Comparison of ENCODE assay signal across 17 cellular contexts in genomic region chr19:44776402-44777096, GRCh38. TPM values are rescaled to one million over a fixed set of nuclear protein-coding genes. Genes with fewer than 3 reads are reported as not detected.
A peak's percentile ranks its signal among the peaks of the same experiment; 100 is the strongest.
DNase-seq lines count a peak whose midpoint lies in the region; ATAC-seq and TF ChIP-seq lines count a peak whose summit lies in the region.
"Had no signal": no experiment of that assay in that cellular context is flagged by ENCODE, and none has a peak within 500 bp of the region (broad histone marks: within the 10 kb centered on the region; RNA-seq: fewer than 3 reads in every experiment).

No MANE protein-coding gene starts in this region.

- H3K36me3 ChIP-seq in duodenal mucosa (ENCODE audit: control insufficient read depth in 1 of 2, insufficient read depth in 2 of 2, low read length in 2 of 2) (peaks cover 0 to 6% of the 10 kb centered on the region in 2 donors), lower lobe of right lung (no peaks in the 10 kb centered on the region)
- H3K36me3 ChIP-seq: gastrocnemius medialis, ovary had no signal

- ATAC-seq in lower lobe of right lung: peak; percentile 39 to 70
- no peak for ATAC-seq in HG03521 (IDR thresholded peaks at IDR 0.05; ENCODE audit: unreplicated experiment)
- ATAC-seq: gastrocnemius medialis had no signal

- H3K9me3 ChIP-seq in duodenal mucosa (ENCODE audit: control insufficient read depth in 1 of 2, low read length in 2 of 2) (no peaks in the 10 kb centered on the region), lower lobe of right lung (no peaks in the 10 kb centered on the region)
- H3K9me3 ChIP-seq: gastrocnemius medialis, ovary had no signal

- peak overlapping the region; percentile 62 for H3K27ac ChIP-seq in duodenal mucosa (ENCODE audit: low read depth, low read length)
- H3K27ac ChIP-seq in lower lobe of right lung: no peak overlapping the region
- H3K27ac ChIP-seq: gastrocnemius medialis, ovary, SK-N-MC had no signal

- H3K27me3 Mint-ChIP-seq in type B pancreatic cell: peaks cover 11% of the 10 kb centered on the region

- H3K9ac ChIP-seq in duodenal mucosa (ENCODE audit: low read depth in 1 of 2, low read length in 2 of 2): peak overlapping the region; percentile 11 to 36

- intact Hi-C loops in lower lobe of right lung (cut with DNase I): no loop called here
- intact Hi-C loops in posterior cingulate gyrus (cut with DNase I): no loop called here

- no peaks in the 10 kb centered on the region for H3K9me3 Mint-ChIP-seq in type B pancreatic cell
- H3K9me3 Mint-ChIP-seq: activated CD4-positive, alpha-beta memory T cell treated with anti-CD3 and anti-CD28 coated beads, Interleukin-2, amount 10 ng/mL, durations not matched to agents 7 days and 5 days; activated naive CD8-positive, alpha-beta T cell treated with anti-CD3 and anti-CD28 coated beads, Interleukin-2, amount 10 ng/mL, durations not matched to agents 7 days and 5 days had no signal

- peaks cover 13 to 26% of the 10 kb centered on the region in 2 donors for H3K4me1 ChIP-seq in duodenal mucosa (ENCODE audit: control insufficient read depth in 1 of 2, insufficient read depth in 2 of 2, low read length in 2 of 2)
- no peaks in the 10 kb centered on the region for H3K4me1 ChIP-seq in lower lobe of right lung

- TF ChIP-seq CTCF in lower lobe of right lung (IDR thresholded peaks at IDR 0.05) (no peak), type B pancreatic cell (conservative IDR thresholded peaks at IDR 0.05) (no peak)

- H3K4me3 ChIP-seq in duodenal mucosa (ENCODE audit: low read depth in 1 of 2, low read length in 2 of 2): peak overlapping the region in 1 of 2 donors; percentile 55
- no peak overlapping the region for H3K4me3 ChIP-seq in lower lobe of right lung
- H3K4me3 ChIP-seq: gastrocnemius medialis, ovary, SK-N-MC had no signal

- peak overlapping the region; percentile 80 for H3K4me3 Mint-ChIP-seq in type B pancreatic cell
- H3K4me3 Mint-ChIP-seq: activated CD4-positive, alpha-beta memory T cell treated with anti-CD3 and anti-CD28 coated beads, Interleukin-2, amount 10 ng/mL, durations not matched to agents 7 days and 5 days; activated naive CD8-positive, alpha-beta T cell treated with anti-CD3 and anti-CD28 coated beads, Interleukin-2, amount 10 ng/mL, durations not matched to agents 7 days and 5 days; B cell had no signal

- no peaks in the 10 kb centered on the region for H3K27me3 ChIP-seq in duodenal mucosa (ENCODE audit: control insufficient read depth in 1 of 2, insufficient read depth in 2 of 2, low read length in 2 of 2)
- H3K27me3 ChIP-seq in lower lobe of right lung (ENCODE audit: low read depth): peaks cover 9% of the 10 kb centered on the region
- H3K27me3 ChIP-seq: gastrocnemius medialis, ovary had no signal

- peak overlapping the region; percentile 99 for H3K27ac Mint-ChIP-seq in type B pancreatic cell
- H3K27ac Mint-ChIP-seq: activated CD4-positive, alpha-beta memory T cell treated with anti-CD3 and anti-CD28 coated beads, Interleukin-2, amount 10 ng/mL, durations not matched to agents 7 days and 5 days; activated naive CD8-positive, alpha-beta T cell treated with anti-CD3 and anti-CD28 coated beads, Interleukin-2, amount 10 ng/mL, durations not matched to agents 7 days and 5 days; B cell had no signal

- H3K36me3 Mint-ChIP-seq in type B pancreatic cell: no peaks in the 10 kb centered on the region
- H3K36me3 Mint-ChIP-seq: activated naive CD8-positive, alpha-beta T cell treated with anti-CD3 and anti-CD28 coated beads, Interleukin-2, amount 10 ng/mL, durations not matched to agents 7 days and 5 days had no signal

- H3K4me1 Mint-ChIP-seq in type B pancreatic cell (ENCODE audit: unreplicated experiment): no peaks in the 10 kb centered on the region
- H3K4me1 Mint-ChIP-seq: B cell had no signal

- DNase-seq in LoVo (ENCODE audit: low spot score) (peak; percentile 88), lower lobe of right lung (peak; percentile 76), type B pancreatic cell (ENCODE audit: extremely low spot score, unreplicated experiment) (no peak), T-helper 1 cell (no peak), posterior cingulate gyrus (no peak)
- no peak for DNase-seq in effector CD8-positive, alpha-beta T cell (lab: John Stamatoyannopoulos, UW)
- DNase-seq: activated CD4-positive, alpha-beta memory T cell treated with anti-CD3 and anti-CD28 coated beads, Interleukin-2, amount 10 ng/mL, durations not matched to agents 7 days and 5 days; activated naive CD8-positive, alpha-beta T cell treated with anti-CD3 and anti-CD28 coated beads, Interleukin-2, amount 10 ng/mL, durations not matched to agents 7 days and 5 days; gastrocnemius medialis; KG1; NCI-H226; ovary had no signal

RNA-seq across cellular contexts. Expression of gene CBLC, which starts 1.1 kb away (rescaled TPM):
- total RNA-seq in lower lobe of right lung (2.3 TPM), type B pancreatic cell (ENCODE audit: low replicate concordance) (13.9 and 37.7 TPM in 2 replicates)
- total RNA-seq: activated CD4-positive, alpha-beta memory T cell treated with anti-CD3 and anti-CD28 coated beads, Interleukin-2, amount 10 ng/mL, durations not matched to agents 7 days and 5 days; activated naive CD8-positive, alpha-beta T cell treated with anti-CD3 and anti-CD28 coated beads, Interleukin-2, amount 10 ng/mL, durations not matched to agents 7 days and 5 days; B cell; mononuclear cell had no signal

RNA-seq across cellular contexts. Expression of gene BCL3, which starts 28.0 kb away (rescaled TPM):
- total RNA-seq in lower lobe of right lung (41.0 TPM), type B pancreatic cell (ENCODE audit: low replicate concordance) (18.9 and 41.2 TPM in 2 replicates)

RNA-seq across cellular contexts. Expression of gene BCAM, which starts 32.4 kb away (rescaled TPM):
- total RNA-seq in lower lobe of right lung (205 TPM), type B pancreatic cell (ENCODE audit: low replicate concordance) (105 and 124 TPM in 2 replicates)
- total RNA-seq: activated CD4-positive, alpha-beta memory T cell treated with anti-CD3 and anti-CD28 coated beads, Interleukin-2, amount 10 ng/mL, durations not matched to agents 7 days and 5 days; activated naive CD8-positive, alpha-beta T cell treated with anti-CD3 and anti-CD28 coated beads, Interleukin-2, amount 10 ng/mL, durations not matched to agents 7 days and 5 days; B cell; mononuclear cell had no signal

Comparison
In these comparisons a context has a peak if more than half of its experiments do, and no peak if none do; other contexts are left out.
1. DNase-seq: peak in LoVo (single experiment) and lower lobe of right lung (single experiment); none in type B pancreatic cell (single experiment), T-helper 1 cell (0 of 5), effector CD8-positive, alpha-beta T cell (single experiment) and posterior cingulate gyrus (0 of 10).